ENCODE assay signal across 29 cellular contexts in genomic region chr12:104626069-104626690, GRCh38.
A peak's percentile ranks its signal among the peaks of the same experiment; 100 is the strongest.
DNase-seq lines count a peak whose midpoint lies in the region; ATAC-seq and TF ChIP-seq lines count a peak whose summit lies in the region.
"Had no signal": no experiment of that assay in that cellular context is flagged by ENCODE, and none has a peak within 500 bp of the region (broad histone marks: within the 10 kb centered on the region; RNA-seq: fewer than 3 reads in every experiment).

No MANE protein-coding gene starts in this region.

- H3K4me3 Mint-ChIP-seq in activated naive CD4-positive, alpha-beta T cell treated with anti-CD3 and anti-CD28 coated beads, Interleukin-2, amount 50 U/mL, for 24 hours, result no peak overlapping the region
- no peak overlapping the region for H3K4me3 Mint-ChIP-seq in natural killer cell
- H3K4me3 Mint-ChIP-seq: activated CD4-positive, alpha-beta T cell treated with anti-CD3 and anti-CD28 coated beads for 36 hours; activated CD8-positive, alpha-beta T cell treated with anti-CD3 and anti-CD28 coated beads, Interleukin-2, amount 10 ng/mL, durations not matched to agents 7 days and 5 days; activated naive CD8-positive, alpha-beta T cell treated with anti-CD3 and anti-CD28 coated beads, Interleukin-2, amount 10 ng/mL, durations not matched to agents 7 days and 5 days; CD8-positive, alpha-beta T cell had no signal

- no peaks in the 10 kb centered on the region for H3K36me3 ChIP-seq in heart left ventricle
- H3K36me3 ChIP-seq: esophagus squamous epithelium, lower lobe of right lung, upper lobe of left lung had no signal

- peaks cover 11% of the 10 kb centered on the region for H3K4me1 Mint-ChIP-seq in activated naive CD4-positive, alpha-beta T cell treated with anti-CD3 and anti-CD28 coated beads, Interleukin-2, amount 50 U/mL, for 24 hours
- H3K4me1 Mint-ChIP-seq in natural killer cell, result peaks cover 84 to 88% of the 10 kb centered on the region in 2 donors

- no peak for TF ChIP-seq POLR2A in heart left ventricle (IDR thresholded peaks at IDR 0.05)

- peaks cover 0 to 24% (median 6%) of the 10 kb centered on the region in 12 donors for H3K4me1 ChIP-seq in heart left ventricle
- H3K4me1 ChIP-seq: body of pancreas, esophagus squamous epithelium had no signal

- ATAC-seq in natural killer cell (no peak), heart left ventricle (no peak)
- ATAC-seq: activated CD4-positive, alpha-beta T cell treated with anti-CD3 and anti-CD28 coated beads for 36 hours; activated CD8-positive, alpha-beta T cell treated with anti-CD3 and anti-CD28 coated beads, Interleukin-2, amount 10 ng/mL, durations not matched to agents 7 days and 5 days; body of pancreas; CD8-positive, alpha-beta T cell; lower lobe of right lung; Panc1 had no signal

- TF ChIP-seq CTCF in astrocyte of the cerebellum (IDR thresholded peaks at IDR 0.05; ENCODE audit: low read depth, low read length, missing control alignments) (no peak), natural killer cell (IDR thresholded peaks at IDR 0.05) (no peak), heart left ventricle (IDR thresholded peaks at IDR 0.05) (no peak)

- H3K27ac Mint-ChIP-seq in activated naive CD4-positive, alpha-beta T cell treated with anti-CD3 and anti-CD28 coated beads, Interleukin-2, amount 50 U/mL, for 24 hours, result peak overlapping the region; percentile 77
- H3K27ac Mint-ChIP-seq in natural killer cell, result peak overlapping the region; percentile 37 to 57
- H3K27ac Mint-ChIP-seq: activated CD4-positive, alpha-beta T cell treated with anti-CD3 and anti-CD28 coated beads for 36 hours; activated CD8-positive, alpha-beta T cell treated with anti-CD3 and anti-CD28 coated beads, Interleukin-2, amount 10 ng/mL, durations not matched to agents 7 days and 5 days; activated naive CD8-positive, alpha-beta T cell treated with anti-CD3 and anti-CD28 coated beads, Interleukin-2, amount 10 ng/mL, durations not matched to agents 7 days and 5 days; CD8-positive, alpha-beta T cell had no signal

- no peaks in the 10 kb centered on the region for H3K27me3 ChIP-seq in heart left ventricle
- H3K27me3 ChIP-seq: body of pancreas, dorsolateral prefrontal cortex, esophagus squamous epithelium, upper lobe of left lung had no signal

- WGBS in heart left ventricle, 4 donors, result 86 to 92% (median 89%) methylated on average over 2 of the region's 2 CpGs

- DNase-seq in activated naive CD4-positive, alpha-beta T cell treated with Interleukin-2 at 50 U/mL for 16 hours, result no peak
- peak; percentile 47 for DNase-seq in astrocyte of the cerebellum (ENCODE audit: low read depth)
- DNase-seq in natural killer cell, result no peak
- no peak for DNase-seq in stimulated activated CD4-positive, alpha-beta T cell treated with anti-CD3 and anti-CD28 coated beads, Interleukin-1b, Interleukin-23, amount 100 ng/mL, for 48 hours
- DNase-seq in AG08395 (ENCODE audit: low spot score), result no peak
- no peak for DNase-seq in kidney glomerular epithelial cell (lab: John Stamatoyannopoulos, UW)
- no peak for DNase-seq in heart left ventricle
- DNase-seq: activated CD4-positive, alpha-beta T cell treated with anti-CD3 and anti-CD28 coated beads for 36 hours; activated CD8-positive, alpha-beta T cell treated with anti-CD3 and anti-CD28 coated beads, Interleukin-2, amount 10 ng/mL, durations not matched to agents 7 days and 5 days; activated effector memory CD4-positive, alpha-beta T cell treated with anti-CD3 and anti-CD28 coated beads, Interleukin-2, amount 50 U/mL, for 16 hours; activated naive CD8-positive, alpha-beta T cell treated with anti-CD3 and anti-CD28 coated beads, Interleukin-2, amount 10 ng/mL, durations not matched to agents 7 days and 5 days; AML-193; body of pancreas; CD8-positive, alpha-beta T cell; cerebellar nuclear complex; dorsolateral prefrontal cortex; esophagus squamous epithelium; KG1; lower lobe of right lung; MM.1S; NCI-H2029 treated with DMSO at 0.1 percent for 48 hours; NCI-H2227 treated with DMSO at 0.1 percent for 48 hours; Right ventricle myocardium superior; stimulated activated CD4-positive, alpha-beta T cell treated with anti-CD3 and anti-CD28 coated beads, Interleukin-4, amount 100 ng/mL, for 4 hours; substantia nigra; T-helper 9 cell; upper lobe of left lung had no signal

- no peaks in the 10 kb centered on the region for H3K27me3 Mint-ChIP-seq in activated naive CD4-positive, alpha-beta T cell treated with anti-CD3 and anti-CD28 coated beads, Interleukin-2, amount 50 U/mL, for 24 hours
- no peaks in the 10 kb centered on the region for H3K27me3 Mint-ChIP-seq in natural killer cell (ENCODE audit: low read depth in 2 of 2)
- H3K27me3 Mint-ChIP-seq: activated CD4-positive, alpha-beta T cell treated with anti-CD3 and anti-CD28 coated beads for 36 hours; activated naive CD8-positive, alpha-beta T cell treated with anti-CD3 and anti-CD28 coated beads, Interleukin-2, amount 10 ng/mL, durations not matched to agents 7 days and 5 days had no signal

- H3K36me3 Mint-ChIP-seq in activated naive CD4-positive, alpha-beta T cell treated with anti-CD3 and anti-CD28 coated beads, Interleukin-2, amount 50 U/mL, for 24 hours, result peaks cover 2% of the 10 kb centered on the region
- H3K36me3 Mint-ChIP-seq in natural killer cell, result no peaks in the 10 kb centered on the region

- in situ Hi-C loops in astrocyte of the cerebellum (cut with HindIII; ENCODE audit: low sequenced_read_pairs), result no loop called here

- no peak overlapping the region for H3K4me3 ChIP-seq in astrocyte of the cerebellum (ENCODE audit: low read depth, low read length)
- H3K4me3 ChIP-seq in heart left ventricle, result no peak overlapping the region
- H3K4me3 ChIP-seq: body of pancreas, dorsolateral prefrontal cortex, esophagus squamous epithelium, lower lobe of right lung, upper lobe of left lung had no signal

- no peaks in the 10 kb centered on the region for H3K9me3 ChIP-seq in heart left ventricle
- H3K9me3 ChIP-seq: body of pancreas, esophagus squamous epithelium, lower lobe of right lung, upper lobe of left lung had no signal

- H3K27ac ChIP-seq in heart left ventricle, result no peak overlapping the region
- H3K27ac ChIP-seq: body of pancreas, esophagus squamous epithelium, lower lobe of right lung, upper lobe of left lung had no signal

- intact Hi-C loops in natural killer cell (cut with micrococcal nuclease), result no loop called here
- intact Hi-C loops in heart left ventricle (cut with DNase I), result no loop called here

- no peaks in the 10 kb centered on the region for H3K9me3 Mint-ChIP-seq in activated naive CD4-positive, alpha-beta T cell treated with anti-CD3 and anti-CD28 coated beads, Interleukin-2, amount 50 U/mL, for 24 hours
- H3K9me3 Mint-ChIP-seq in natural killer cell, result no peaks in the 10 kb centered on the region
- H3K9me3 Mint-ChIP-seq: activated naive CD8-positive, alpha-beta T cell treated with anti-CD3 and anti-CD28 coated beads, Interleukin-2, amount 10 ng/mL, durations not matched to agents 7 days and 5 days; CD8-positive, alpha-beta T cell had no signal
